ENCODE assay signal across 1 cellular context in genomic region chr7:56078196-56078595, GRCh38.
TF ChIP-seq lines count a peak whose summit lies in the region.

No MANE protein-coding gene starts in this region.

TF ChIP-seq in GM12878, 131 proteins besides CTCF, POLR2A, EP300 and RAD21:
- TF ChIP-seq EED (IDR thresholded peaks at IDR 0.05; ENCODE audit: low read depth) (no peak), CBX5 (IDR thresholded peaks at IDR 0.05; ENCODE audit: low read depth) (no peak), CUX1 (IDR thresholded peaks at IDR 0.05; ENCODE audit: insufficient replicate concordance, low read depth, low read length) (no peak), IKZF2 (IDR thresholded peaks at IDR 0.05) (no peak), SMAD1 (IDR thresholded peaks at IDR 0.05; ENCODE audit: low read depth, partially characterized antibody) (no peak), ZZZ3 (IDR thresholded peaks at IDR 0.05; ENCODE audit: control insufficient read depth, insufficient read length, low read depth) (no peak), MAX (IDR thresholded peaks at IDR 0.05; ENCODE audit: low read depth, low read length) (no peak), PAX5 (IDR thresholded peaks at IDR 0.05; ENCODE audit: borderline replicate concordance, low read depth, low read length) (no peak), RB1 (IDR thresholded peaks at IDR 0.05; ENCODE audit: borderline replicate concordance) (no peak), SIN3A (IDR thresholded peaks at IDR 0.05; ENCODE audit: low read depth, low read length) (no peak), YY1 (IDR thresholded peaks at IDR 0.05; ENCODE audit: low read depth, low read length) (no peak), ETV6 (conservative IDR thresholded peaks at IDR 0.05 in 1 of 2, IDR thresholded peaks at IDR 0.05 in 1 of 2; ENCODE audit: borderline replicate concordance in 1 of 2, low read depth in 1 of 2) (no peak), USF1 (IDR thresholded peaks at IDR 0.05; ENCODE audit: borderline replicate concordance, extremely low read length, insufficient read depth, low read depth, low read length) (no peak), ZBTB33 (IDR thresholded peaks at IDR 0.05) (no peak), FOS (IDR thresholded peaks at IDR 0.05; ENCODE audit: borderline replicate concordance, extremely low read depth, insufficient read length) (no peak), ZNF207 (IDR thresholded peaks at IDR 0.05; ENCODE audit: borderline replicate concordance) (no peak), MEF2B (IDR thresholded peaks at IDR 0.05; ENCODE audit: partially characterized antibody, poor library complexity, severe bottlenecking) (no peak)
